Comparison of ENCODE assay signal across 8 cellular contexts in the genomic region with DNA sequence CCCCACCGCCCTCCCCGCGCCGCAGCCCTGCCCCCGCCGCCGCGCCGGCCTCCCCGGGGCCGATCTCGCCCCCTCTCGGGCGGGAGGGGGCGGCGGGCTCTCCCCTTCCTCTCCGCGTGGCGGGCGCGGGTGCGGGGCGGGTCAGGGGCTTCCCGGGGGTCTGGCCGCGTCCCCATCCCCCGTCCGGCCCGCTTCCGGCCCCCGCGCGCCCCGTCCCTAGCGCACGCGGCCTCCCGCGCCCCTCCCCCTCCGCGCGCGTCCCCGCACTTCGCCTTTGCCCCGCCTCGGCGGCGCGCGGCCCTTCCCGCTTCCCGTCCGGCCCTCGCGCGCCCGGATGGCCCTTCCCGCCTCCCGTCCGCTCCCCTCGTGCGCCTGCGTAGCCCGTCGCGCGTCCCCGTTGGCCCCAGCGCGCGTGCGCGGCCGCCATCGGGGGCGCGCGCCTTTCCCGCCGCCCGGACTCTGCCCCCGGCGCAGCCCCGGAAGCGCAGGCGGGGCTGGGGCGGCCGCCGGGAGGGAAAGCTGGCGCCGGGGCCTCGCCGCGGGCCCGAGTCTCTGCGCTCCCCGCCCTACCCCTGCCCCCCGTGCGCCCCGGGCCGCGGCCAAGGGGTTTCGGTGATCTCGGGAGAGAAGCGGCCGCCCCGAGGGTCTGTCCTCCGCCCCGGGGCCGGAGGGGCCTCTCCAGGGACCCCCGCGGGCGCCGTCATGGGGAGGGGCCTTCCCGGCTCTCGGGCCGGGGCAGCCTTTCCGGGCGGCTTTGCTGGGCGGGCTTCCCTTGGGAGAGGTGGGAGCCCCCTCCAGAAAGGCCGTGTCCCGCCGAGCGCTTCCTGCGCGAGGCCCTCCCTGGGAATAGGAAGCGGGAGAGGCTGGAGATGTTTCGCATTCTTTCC. TPM values are rescaled to one million over a fixed set of nuclear protein-coding genes. Genes with fewer than 3 reads are reported as not detected.
DNase-seq lines count a peak whose midpoint lies in the region; ATAC-seq, FAIRE-seq and TF ChIP-seq lines count a peak whose summit lies in the region.

No MANE protein-coding gene starts in this region.

- TF ChIP-seq CTCF in lower lobe of right lung (IDR thresholded peaks at IDR 0.05), result no peak

- no peaks in the 10 kb centered on the region for H3K9me3 ChIP-seq in duodenal mucosa (ENCODE audit: control insufficient read depth in 1 of 2, low read length in 2 of 2)
- H3K9me3 ChIP-seq in lower lobe of right lung, result no peaks in the 10 kb centered on the region

- H3K27me3 ChIP-seq in duodenal mucosa (ENCODE audit: control insufficient read depth in 1 of 2, insufficient read depth in 2 of 2, low read length in 2 of 2), result no peaks in the 10 kb centered on the region
- H3K27me3 ChIP-seq in lower lobe of right lung (ENCODE audit: low read depth), result no peaks in the 10 kb centered on the region

- DNase-seq in AML-193 (lab: John Stamatoyannopoulos, UW) (peak; percentile 68 to 81), GM19239 (ENCODE audit: insufficient read length, low spot score) (peak; percentile 99), NCI-H524 treated with DMSO at 0.1 percent for 48 hours (lab: John Stamatoyannopoulos, UW) (peak; percentile 38), lower lobe of right lung (peak; percentile 93)
- DNase-seq in activated CD4-positive, alpha-beta memory T cell treated with anti-CD3 and anti-CD28 coated beads for 36 hours, result peak; percentile 92
- DNase-seq in stimulated activated CD4-positive, alpha-beta T cell treated with anti-CD3 and anti-CD28 coated beads, Interleukin-4, amount 100 ng/mL, for 48 hours (ENCODE audit: low read depth in 2 of 2), result peak; percentile 86 to 87

- no peaks in the 10 kb centered on the region for H3K9me3 Mint-ChIP-seq in activated CD4-positive, alpha-beta memory T cell treated with anti-CD3 and anti-CD28 coated beads for 36 hours

- peak overlapping the region; percentile 86 for H3K4me3 Mint-ChIP-seq in activated CD4-positive, alpha-beta memory T cell treated with anti-CD3 and anti-CD28 coated beads for 36 hours

- H3K4me1 ChIP-seq in duodenal mucosa (ENCODE audit: control insufficient read depth in 1 of 2, insufficient read depth in 2 of 2, low read length in 2 of 2) (peaks cover 35 to 50% of the 10 kb centered on the region in 2 donors), lower lobe of right lung (peaks cover 61% of the 10 kb centered on the region)

- H3K36me3 ChIP-seq in duodenal mucosa (ENCODE audit: control insufficient read depth in 1 of 2, insufficient read depth in 2 of 2, low read length in 2 of 2) (peaks cover 0 to 14% of the 10 kb centered on the region in 2 donors), lower lobe of right lung (peaks cover 30% of the 10 kb centered on the region)

- H3K9ac ChIP-seq in duodenal mucosa (ENCODE audit: low read depth in 1 of 2, low read length in 2 of 2), result peak overlapping the region; percentile 80 to 88

- no peaks in the 10 kb centered on the region for H3K27me3 Mint-ChIP-seq in activated CD4-positive, alpha-beta memory T cell treated with anti-CD3 and anti-CD28 coated beads for 36 hours

- intact Hi-C loops in activated CD4-positive, alpha-beta memory T cell treated with anti-CD3 and anti-CD28 coated beads for 36 hours (cut with micrococcal nuclease), result loop anchor here (1.0 to 5.0 kb wide), 10 partner anchors 65 to 451 kb away; a partner anchor contains a TSS
- intact Hi-C loops in lower lobe of right lung (cut with DNase I), result no loop called here

- POLR2A ChIA-PET in activated CD4-positive, alpha-beta memory T cell treated with anti-CD3 and anti-CD28 coated beads for 36 hours (lab: Charles Lee), result interaction anchor here (1.5 to 1.8 kb wide), 3 partner anchors 11 to 134 kb away, joined by 4 to 8 read pairs (median 6); a partner anchor contains a TSS

- H3K27ac Mint-ChIP-seq in activated CD4-positive, alpha-beta memory T cell treated with anti-CD3 and anti-CD28 coated beads for 36 hours, result peak overlapping the region; percentile 90

- peak overlapping the region; percentile 95 for H3K27ac ChIP-seq in duodenal mucosa (ENCODE audit: low read depth, low read length)
- H3K27ac ChIP-seq in lower lobe of right lung, result peak overlapping the region; percentile 96

- ATAC-seq in HG03442 (IDR thresholded peaks at IDR 0.05; ENCODE audit: unreplicated experiment) (peak; percentile 38), lower lobe of right lung (peak; percentile 47 to 69)

- CTCF ChIA-PET in activated CD4-positive, alpha-beta memory T cell treated with anti-CD3 and anti-CD28 coated beads for 36 hours (lab: Charles Lee), result interaction anchor here (1.0 to 1.4 kb wide), 3 partner anchors 64 to 482 kb away, joined by 3 read pairs; no protein-coding TSS in a partner anchor

- H3K4me3 ChIP-seq in duodenal mucosa (ENCODE audit: low read depth in 1 of 2, low read length in 2 of 2) (peak overlapping the region; percentile 86 to 90), lower lobe of right lung (peak overlapping the region; percentile 85)

- FAIRE-seq in GM19239 (lab: Jason Lieb, UNC), result peak; percentile 4

- H3K36me3 Mint-ChIP-seq in activated CD4-positive, alpha-beta memory T cell treated with anti-CD3 and anti-CD28 coated beads for 36 hours, result peaks cover 33% of the 10 kb centered on the region

- H3K4me1 Mint-ChIP-seq in activated CD4-positive, alpha-beta memory T cell treated with anti-CD3 and anti-CD28 coated beads for 36 hours (ENCODE audit: low read depth), result peaks cover 30% of the 10 kb centered on the region

RNA-seq across cellular contexts. Expression of a gene that starts 0.5 kb away (rescaled TPM):
- 100 to 1,000 TPM; 464 to 465 TPM for total RNA-seq in activated CD4-positive, alpha-beta memory T cell treated with anti-CD3 and anti-CD28 coated beads for 36 hours
- 254 TPM for total RNA-seq in lower lobe of right lung

RNA-seq across cellular contexts. Expression of a gene that starts 24.0 kb away (rescaled TPM):
- not detected for total RNA-seq in activated CD4-positive, alpha-beta memory T cell treated with anti-CD3 and anti-CD28 coated beads for 36 hours
- 2.1 TPM for total RNA-seq in lower lobe of right lung

RNA-seq across cellular contexts. Expression of a gene that starts 29.9 kb away (rescaled TPM):
- total RNA-seq in activated CD4-positive, alpha-beta memory T cell treated with anti-CD3 and anti-CD28 coated beads for 36 hours, result not detected
- 1.7 TPM for total RNA-seq in lower lobe of right lung

RNA-seq across cellular contexts. Expression of a gene that starts 43.0 kb away (rescaled TPM):
- not detected for total RNA-seq in activated CD4-positive, alpha-beta memory T cell treated with anti-CD3 and anti-CD28 coated beads for 36 hours
- total RNA-seq in lower lobe of right lung, result not detected

RNA-seq across cellular contexts. Expression of a gene that starts 46.9 kb away (rescaled TPM):
- total RNA-seq in activated CD4-positive, alpha-beta memory T cell treated with anti-CD3 and anti-CD28 coated beads for 36 hours, result not detected
- total RNA-seq in lower lobe of right lung, result 8.9 TPM

Comparison
In these comparisons a context has a peak if more than half of its experiments do, and no peak if none do; other contexts are left out.
1. Peak in every context shown above with its lines: DNase-seq, ATAC-seq, H3K4me3 ChIP-seq and H3K27ac ChIP-seq.
2. DNase-seq: peak in every context shown above with its lines; median percentile 99 in GM19239; 93 in lower lobe of right lung; 92 in activated CD4-positive, alpha-beta memory T cell treated with anti-CD3 and anti-CD28 coated beads for 36 hours; 86 in stimulated activated CD4-positive, alpha-beta T cell treated with anti-CD3 and anti-CD28 coated beads, Interleukin-4, amount 100 ng/mL, for 48 hours; 74 in AML-193; 38 in NCI-H524 treated with DMSO at 0.1 percent for 48 hours.